8 cellular contexts compared by ENCODE assay signal in the genomic region with DNA sequence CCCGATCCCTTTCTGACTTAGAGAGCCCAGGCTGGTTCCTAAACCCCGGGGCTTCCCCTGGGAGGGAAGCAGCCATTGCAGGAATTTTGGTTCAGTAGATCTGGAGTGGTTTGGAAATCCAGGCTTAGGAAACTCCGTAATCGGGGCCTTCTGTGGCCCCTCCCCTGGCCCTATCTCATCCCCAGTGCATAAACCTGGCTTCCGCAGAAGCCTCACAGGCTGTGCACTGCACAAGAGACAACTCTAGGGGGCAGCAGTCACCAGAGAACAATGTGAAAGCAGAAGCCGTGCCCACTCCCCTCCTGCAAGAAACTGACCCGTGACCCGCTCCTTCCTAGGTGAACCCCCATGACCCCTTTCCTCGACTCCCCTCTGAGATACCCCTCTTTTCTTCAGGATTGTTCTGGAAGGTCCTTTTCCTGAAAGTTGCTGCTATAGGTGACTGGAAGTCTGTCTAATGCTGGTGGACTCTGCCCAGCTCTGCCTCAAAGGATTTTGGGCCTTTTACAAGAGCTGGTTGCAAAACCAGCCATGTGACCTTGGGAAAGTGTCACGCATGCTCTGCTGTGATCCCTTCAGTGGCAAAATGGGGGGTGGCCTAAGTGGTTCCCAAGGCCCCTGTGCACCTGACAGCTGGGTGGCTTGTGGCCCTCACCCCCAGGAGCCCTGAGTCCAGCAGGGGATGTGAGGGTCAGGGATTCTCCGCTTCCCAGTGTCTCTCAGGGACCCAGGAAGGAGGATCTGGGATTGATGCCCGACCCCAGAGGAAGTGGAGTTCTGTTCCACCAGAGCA. TPM values are rescaled to one million over a fixed set of nuclear protein-coding genes. Genes with fewer than 3 reads are reported as not detected.
A peak's percentile ranks its signal among the peaks of the same experiment; 100 is the strongest.
DNase-seq lines count a peak whose midpoint lies in the region; ATAC-seq and TF ChIP-seq lines count a peak whose summit lies in the region.

No MANE protein-coding gene starts in this region.

- peak overlapping the region; percentile 66 for H2AFZ ChIP-seq in osteoblast (ENCODE audit: low read length)

- peaks cover 21% of the 10 kb centered on the region for H3K27me3 ChIP-seq in osteoblast (ENCODE audit: insufficient read depth, low read length)
- no peaks in the 10 kb centered on the region for H3K27me3 ChIP-seq in MG63

- H3K36me3 ChIP-seq in osteoblast (ENCODE audit: insufficient read depth, low read length) (no peaks in the 10 kb centered on the region), MG63 (no peaks in the 10 kb centered on the region)

- peak; percentile 81 for TF ChIP-seq CTCF in GM12872 (IDR thresholded peaks at IDR 0.05; ENCODE audit: insufficient read depth, low read depth, low read length)
- peak; percentile 65 for TF ChIP-seq CTCF in osteoblast (IDR thresholded peaks at IDR 0.05; ENCODE audit: extremely low read depth, low read depth, low read length)

- DNase-seq in NCI-H69 (lab: John Stamatoyannopoulos, UW) (peak; percentile 28), globus pallidus (ENCODE audit: low spot score) (peak; percentile 7), osteoblast (ENCODE audit: insufficient read length, low spot score, missing footprints) (peak; percentile 87), SKM-1 treated with dmso at 0.1 percent for 144 hours (lab: John Stamatoyannopoulos, UW; ENCODE audit: unreplicated experiment) (no peak), MG63 (no peak)
- peak; percentile 48 for DNase-seq in activated naive CD4-positive, alpha-beta T cell treated with Interleukin-2 at 50 U/mL for 16 hours

- no peaks in the 10 kb centered on the region for H3K79me2 ChIP-seq in osteoblast (ENCODE audit: insufficient read depth, low read length)

- H3K9me3 ChIP-seq in osteoblast (ENCODE audit: low read depth, low read length) (no peaks in the 10 kb centered on the region), MG63 (no peaks in the 10 kb centered on the region)

- peaks cover 12% of the 10 kb centered on the region for H3K4me1 ChIP-seq in osteoblast (ENCODE audit: insufficient read depth, low read length)

- H3K4me3 ChIP-seq in osteoblast (ENCODE audit: insufficient read depth, low read length) (peak overlapping the region; percentile 59), MG63 (no peak overlapping the region)

- H3K27ac ChIP-seq in osteoblast (ENCODE audit: low read depth, low read length), result no peak overlapping the region

- ATAC-seq in HG02571 (IDR thresholded peaks at IDR 0.05; ENCODE audit: unreplicated experiment), result no peak

- H3K4me2 ChIP-seq in osteoblast (ENCODE audit: insufficient read depth, low read length), result peak overlapping the region; percentile 72

- no peaks in the 10 kb centered on the region for H4K20me1 ChIP-seq in osteoblast (ENCODE audit: insufficient read depth, low read length)

RNA-seq across cellular contexts. Expression of gene GUCY2D, which starts 14.4 kb away (rescaled TPM):
- total RNA-seq in osteoblast, result not detected in 2 replicates
- total RNA-seq in MG63 (2014; rRNA removed; shearing (Covaris generic); ENCODE audit: low replicate concordance), result 0.23 TPM in 1 of 2 replicates, not detected in the other

RNA-seq across cellular contexts. Expression of gene ALOX15B, which starts 22.0 kb away (rescaled TPM):
- under 0.01 TPM in 2 replicates for total RNA-seq in osteoblast
- total RNA-seq in MG63 (2014; rRNA removed; shearing (Covaris generic); ENCODE audit: low replicate concordance), result not detected in 2 replicates

Comparison
In these comparisons a context has a peak if more than half of its experiments do, and no peak if none do; other contexts are left out.
1. DNase-seq: peak in NCI-H69 (single experiment), activated naive CD4-positive, alpha-beta T cell treated with Interleukin-2 at 50 U/mL for 16 hours (single experiment), globus pallidus (single experiment) and osteoblast (single experiment); none in SKM-1 treated with dmso at 0.1 percent for 144 hours (single experiment) and MG63 (single experiment).